8 cellular contexts compared by ENCODE assay signal in genomic region chr22:36387664-36387913, GRCh38. TPM values are rescaled to one million over a fixed set of nuclear protein-coding genes. Genes with fewer than 3 reads are reported as not detected.
DNase-seq lines count a peak whose midpoint lies in the region; ATAC-seq and TF ChIP-seq lines count a peak whose summit lies in the region.

No MANE protein-coding gene starts in this region.

- DNase-seq in HFFc6 (no peak), tibial artery (no peak), NCI-H2081 treated with DMSO at 0.1 percent for 48 hours (lab: John Stamatoyannopoulos, UW) (no peak), nucleus accumbens (lab: John Stamatoyannopoulos, UW) (no peak)
- no peak for DNase-seq in activated naive CD8-positive, alpha-beta T cell treated with anti-CD3 and anti-CD28 coated beads for 36 hours

- H3K27ac ChIP-seq in ACC112 (ENCODE audit: low read depth, low read length) (peak overlapping the region; percentile 74), layer of hippocampus (ENCODE audit: low read depth, low read length) (peak overlapping the region; percentile 88), tibial artery (peak overlapping the region; percentile 95 to 98)

- peak overlapping the region; percentile 66 for H3K4me3 Mint-ChIP-seq in HFFc6
- H3K4me3 Mint-ChIP-seq in activated naive CD8-positive, alpha-beta T cell treated with anti-CD3 and anti-CD28 coated beads for 36 hours = peak overlapping the region; percentile 82

- no peaks in the 10 kb centered on the region for H3K9me3 ChIP-seq in tibial artery

- H3K79me2 ChIP-seq in ACC112 (ENCODE audit: control insufficient read depth, insufficient read depth, low read length, unreplicated experiment) = peaks cover 48% of the 10 kb centered on the region

- H3K4me1 Mint-ChIP-seq in HFFc6 (ENCODE audit: low read depth) = peaks cover 44% of the 10 kb centered on the region
- peaks cover 40% of the 10 kb centered on the region for H3K4me1 Mint-ChIP-seq in activated naive CD8-positive, alpha-beta T cell treated with anti-CD3 and anti-CD28 coated beads for 36 hours

- intact Hi-C loops in tibial artery (cut with DNase I; ENCODE audit: low total_unique reads) = loop anchor here (5.0 kb wide), 3 partner anchors 35 to 70 kb away; no protein-coding TSS in a partner anchor

- H3K27me3 Mint-ChIP-seq in HFFc6 (ENCODE audit: insufficient read depth) = peaks cover 14% of the 10 kb centered on the region
- H3K27me3 Mint-ChIP-seq in activated naive CD8-positive, alpha-beta T cell treated with anti-CD3 and anti-CD28 coated beads for 36 hours = no peaks in the 10 kb centered on the region

- H3K9me3 Mint-ChIP-seq in HFFc6 = no peaks in the 10 kb centered on the region
- no peaks in the 10 kb centered on the region for H3K9me3 Mint-ChIP-seq in activated naive CD8-positive, alpha-beta T cell treated with anti-CD3 and anti-CD28 coated beads for 36 hours

- H3K36me3 Mint-ChIP-seq in HFFc6 (ENCODE audit: low read depth) = peaks cover 35% of the 10 kb centered on the region
- peaks cover 39% of the 10 kb centered on the region for H3K36me3 Mint-ChIP-seq in activated naive CD8-positive, alpha-beta T cell treated with anti-CD3 and anti-CD28 coated beads for 36 hours

- TF ChIP-seq CTCF in HFFc6 (IDR thresholded peaks at IDR 0.05) (no peak), tibial artery (IDR thresholded peaks at IDR 0.05) (no peak)

- no peak overlapping the region for H2AFZ ChIP-seq in ACC112 (ENCODE audit: low read length, unreplicated experiment)

- peak overlapping the region; percentile 64 for H3K27ac Mint-ChIP-seq in HFFc6
- peak overlapping the region; percentile 62 for H3K27ac Mint-ChIP-seq in activated naive CD8-positive, alpha-beta T cell treated with anti-CD3 and anti-CD28 coated beads for 36 hours

- no peak for ATAC-seq in GM18498 (IDR thresholded peaks at IDR 0.05; ENCODE audit: unreplicated experiment)

- H3K4me1 ChIP-seq in ACC112 (ENCODE audit: control insufficient read depth, insufficient read depth, low read length, unreplicated experiment) (peaks cover 13% of the 10 kb centered on the region), tibial artery (peaks cover 0 to 35% (median 24%) of the 10 kb centered on the region in 4 donors)

- H3K36me3 ChIP-seq in ACC112 (ENCODE audit: insufficient read depth, low read length) = peaks cover 3% of the 10 kb centered on the region; the same call in 1 of the 2 replicates
- peaks cover 0 to 22% (median 3%) of the 10 kb centered on the region in 3 donors for H3K36me3 ChIP-seq in tibial artery

- H3K4me3 ChIP-seq in ACC112 (ENCODE audit: low read depth, low read length) = peak overlapping the region; percentile 94
- peak overlapping the region; percentile 89 to 94 for H3K4me3 ChIP-seq in tibial artery

- no peaks in the 10 kb centered on the region for H3K27me3 ChIP-seq in ACC112 (ENCODE audit: insufficient read depth, low read length)
- no peaks in the 10 kb centered on the region for H3K27me3 ChIP-seq in layer of hippocampus (ENCODE audit: control insufficient read depth, insufficient read depth, low read length)
- no peaks in the 10 kb centered on the region for H3K27me3 ChIP-seq in tibial artery

RNA-seq across cellular contexts. Expression of gene MYH9, which starts 0.2 kb away (rescaled TPM):
- total RNA-seq in HFFc6 (2021; fragmentation: NEBNext Ultra II Directional; extraction: Animal tissue kit (Norgen Biotek cat#: 25700)) = 1,000 to 10,000 TPM in 2 of 6 experiments, 100 to 1,000 TPM in 4; 881 to 1,084 (median 937) TPM
- 100 to 1,000 TPM; 551 to 554 TPM for total RNA-seq in activated naive CD8-positive, alpha-beta T cell treated with anti-CD3 and anti-CD28 coated beads for 36 hours
